ENCODE assay signal across 8 cellular contexts in genomic region chr7:514651-515598, GRCh38. TPM values are rescaled to one million over a fixed set of nuclear protein-coding genes. Genes with fewer than 3 reads are reported as not detected.
DNase-seq lines count a peak whose midpoint lies in the region; ATAC-seq, FAIRE-seq and TF ChIP-seq lines count a peak whose summit lies in the region.

No MANE protein-coding gene starts in this region.

- H3K14ac ChIP-seq in H1 (ENCODE audit: insufficient read length), result no peak overlapping the region

- H3K27me3 Mint-ChIP-seq in Caco-2 (ENCODE audit: insufficient read depth, unreplicated experiment) (no peaks in the 10 kb centered on the region), neural progenitor cell (ENCODE audit: insufficient read depth, low read depth) (peaks cover 36% of the 10 kb centered on the region)

- peak overlapping the region; percentile 66 to 89 for H3K4me2 ChIP-seq in H1 (ENCODE audit: insufficient read depth in 1 of 2, low read depth in 2 of 2, low read length in 2 of 2)
- peak overlapping the region; percentile 97 for H3K4me2 ChIP-seq in neural progenitor cell

- peak overlapping the region in 1 of 4 experiments; percentile 8; a peak in 1 of 7 replicates for H3K9ac ChIP-seq in H1 (replicated peaks in 1 of 4; ENCODE audit: extremely low read depth in 1 of 4, low read depth in 3 of 4, low read length in 3 of 4)
- no peak overlapping the region for H3K9ac ChIP-seq in neural progenitor cell

- TF ChIP-seq RAD21 in H1 (IDR thresholded peaks at IDR 0.05 in 1 of 2, conservative IDR thresholded peaks at IDR 0.05 in 1 of 2; ENCODE audit: low read depth in 2 of 2, low read length in 2 of 2), result no peak

- BruUV-seq in Caco-2 (replicated peaks; lab: Mats Ljungman, UMichigan), result no TSS peak

- H4K20me1 ChIP-seq in H1 (replicated peaks in 1 of 2; ENCODE audit: control insufficient read depth in 1 of 2, insufficient read depth in 2 of 2, low read length in 2 of 2) (peaks cover 7 to 11% of the 10 kb centered on the region in 2 experiments), neural progenitor cell (ENCODE audit: low read depth) (peaks cover 20% of the 10 kb centered on the region)

- peak; percentile 70 for FAIRE-seq in H1 (lab: Jason Lieb, UNC)
- FAIRE-seq in D721Med (lab: Jason Lieb, UNC), result no peak

- H3K27me3 ChIP-seq in Caco-2 (replicated peaks; ENCODE audit: control insufficient read depth, insufficient read depth, low read length) (no peaks in the 10 kb centered on the region), H1 (replicated peaks in 1 of 4; ENCODE audit: control insufficient read depth in 3 of 4, extremely low read depth in 1 of 4, insufficient read depth in 3 of 4, low read length in 3 of 4) (peaks cover 0 to 3% (median 0%) of the 10 kb centered on the region in 4 experiments; a peak in 1 of 7 replicates), neural progenitor cell (peaks cover 47% of the 10 kb centered on the region), left lung (peaks cover 0 to 48% of the 10 kb centered on the region in 2 donors)

- DNase-seq in Caco-2 (no peak), NCI-H146 treated with DMSO at 0.1 percent for 48 hours (lab: John Stamatoyannopoulos, UW; ENCODE audit: unreplicated experiment) (peak; percentile 45), H1 (ENCODE audit: low read depth in 1 of 2, low spot score in 2 of 2) (peak in 1 of 2 experiments; percentile 88), neural progenitor cell (ENCODE audit: low spot score) (peak; percentile 77), left lung (no peak), glomerular visceral epithelial cell (ENCODE audit: extremely low spot score) (no peak), D721Med (ENCODE audit: insufficient read length, low spot score) (no peak)

- peak overlapping the region; percentile 55 for H4K5ac ChIP-seq in H1 (ENCODE audit: insufficient read length, low read depth, low read length)

- H2BK12ac ChIP-seq in H1 (ENCODE audit: low read depth, low read length), result peak overlapping the region; percentile 39

- H3K4me1 ChIP-seq in Caco-2 (peaks cover 18% of the 10 kb centered on the region; the same call in 1 of the 2 replicates), H1 (replicated peaks in 1 of 4; ENCODE audit: control insufficient read depth in 3 of 4, insufficient read depth in 4 of 4, low read length in 3 of 4) (peaks cover 6 to 35% (median 15%) of the 10 kb centered on the region in 4 experiments), neural progenitor cell (peaks cover 31% of the 10 kb centered on the region), left lung (peaks cover 5 to 40% of the 10 kb centered on the region in 2 donors)

- peak overlapping the region; percentile 96 for H3K18ac ChIP-seq in H1 (ENCODE audit: extremely low read depth, low read length)

- CTCF ChIA-PET in Caco-2 (lab: Charles Lee) (interaction anchor here (0.5 kb wide), 2 partner anchors 9 to 1727 kb away, joined by 3 to 4 read pairs; partner anchors contain the start of genes MRM2 and NUDT1), H1 (lab: Charles Lee; ENCODE audit: partially characterized antibody) (interaction anchor here (0.7 to 2.0 kb wide), 12 partner anchors 9 to 329 kb away, joined by 3 to 7 read pairs (median 4); no protein-coding TSS in a partner anchor)

- H2BK20ac ChIP-seq in H1 (ENCODE audit: low read length), result peak overlapping the region; percentile 37; the same call in 1 of the 2 replicates

- intact Hi-C loops in Caco-2 (cut with micrococcal nuclease; ENCODE audit: unreplicated experiment) (loop anchor here (5.0 kb wide), 2 partner anchors 78 to 143 kb away; no protein-coding TSS in a partner anchor), left lung (cut with DNase I) (no loop called here)

- H3K79me1 ChIP-seq in H1 (ENCODE audit: low read depth, low read length), result no peaks in the 10 kb centered on the region; the same call in 1 of the 2 replicates

- no peak for ATAC-seq in left lung
- ATAC-seq in HG03457 (IDR thresholded peaks at IDR 0.05; ENCODE audit: unreplicated experiment), result no peak

- H3K56ac ChIP-seq in H1 (replicated peaks; ENCODE audit: insufficient read length, low read depth, low read length), result no peak overlapping the region

- H3K9me3 ChIP-seq in Caco-2 (no peaks in the 10 kb centered on the region), H1 (ENCODE audit: insufficient read depth in 2 of 2, low read depth in 1 of 2, low read length in 1 of 2) (no peaks in the 10 kb centered on the region), neural progenitor cell (ENCODE audit: low read depth) (no peaks in the 10 kb centered on the region), left lung (no peaks in the 10 kb centered on the region)

- no peak for TF ChIP-seq EP300 in H1 (IDR thresholded peaks at IDR 0.05; ENCODE audit: borderline replicate concordance in 1 of 2, low read depth in 2 of 2, low read length in 2 of 2)

- no peak for TF ChIP-seq CTCF in Caco-2 (IDR thresholded peaks at IDR 0.05; ENCODE audit: insufficient read depth in 1 of 2, low read depth in 1 of 2, low read length in 1 of 2, severe bottlenecking in 1 of 2, unreplicated experiment in 1 of 2)
- no peak for TF ChIP-seq CTCF in H1 (IDR thresholded peaks at IDR 0.05; ENCODE audit: control extremely low read depth in 1 of 3, insufficient read depth in 1 of 3, low read depth in 1 of 3, low read length in 3 of 3)
- TF ChIP-seq CTCF in neural progenitor cell (IDR thresholded peaks at IDR 0.05), result no peak
- no peak for TF ChIP-seq CTCF in left lung (IDR thresholded peaks at IDR 0.05)
- TF ChIP-seq CTCF in D721Med (IDR thresholded peaks at IDR 0.05; ENCODE audit: insufficient read depth, missing control alignments), result no peak

- H3K79me2 ChIP-seq in H1 (ENCODE audit: control insufficient read depth in 1 of 2, insufficient read depth in 2 of 2, low read length in 2 of 2), result peaks cover 0 to 58% of the 10 kb centered on the region in 2 experiments; a peak in 3 of 4 replicates
- peaks cover 7% of the 10 kb centered on the region for H3K79me2 ChIP-seq in neural progenitor cell (ENCODE audit: low read depth)

- no peak overlapping the region for H3K23ac ChIP-seq in H1 (ENCODE audit: insufficient read length)

- H3K27ac Mint-ChIP-seq in Caco-2 (ENCODE audit: unreplicated experiment), result peak overlapping the region; percentile 66
- no peak overlapping the region for H3K27ac Mint-ChIP-seq in neural progenitor cell

- peak overlapping the region; percentile 81; the same call in 1 of the 2 replicates for H2BK15ac ChIP-seq in H1 (ENCODE audit: low read length)

- no peak for TF ChIP-seq POLR2A in H1 (IDR thresholded peaks at IDR 0.05; ENCODE audit: control extremely low read depth in 1 of 2, low read depth in 2 of 2, low read length in 2 of 2)

- H3K4me1 Mint-ChIP-seq in Caco-2 (ENCODE audit: low read depth, unreplicated experiment) (peaks cover 6% of the 10 kb centered on the region), neural progenitor cell (peaks cover 16% of the 10 kb centered on the region)

- H3K9me3 Mint-ChIP-seq in Caco-2 (ENCODE audit: unreplicated experiment) (no peaks in the 10 kb centered on the region), neural progenitor cell (no peaks in the 10 kb centered on the region)

- peak overlapping the region; percentile 58; the same call in 1 of the 2 replicates for H4K8ac ChIP-seq in H1 (ENCODE audit: extremely low read depth, insufficient read depth, low read length)

- peaks cover 41% of the 10 kb centered on the region for H3F3A ChIP-seq in neural progenitor cell (ENCODE audit: low read depth)

- POLR2A ChIA-PET in Caco-2 (lab: Charles Lee) (interaction anchor here (0.6 kb wide), 1 partner anchor 461 kb away, joined by 5 read pairs; no protein-coding TSS in a partner anchor), H1 (lab: Charles Lee; ENCODE audit: partially characterized antibody) (interaction anchor here (0.6 to 1.8 kb wide), 15 partner anchors 10 to 302 kb away, joined by 3 to 8 read pairs (median 5); no protein-coding TSS in a partner anchor)

- H2BK120ac ChIP-seq in H1 (replicated peaks; ENCODE audit: low read depth, low read length), result peak overlapping the region; percentile 7

- H2AFZ ChIP-seq in H1 (ENCODE audit: low read length), result no peak overlapping the region
- H2AFZ ChIP-seq in neural progenitor cell (replicated peaks), result no peak overlapping the region

- no peaks in the 10 kb centered on the region; the same call in 1 of the 2 replicates for H3K36me3 ChIP-seq in Caco-2 (ENCODE audit: control insufficient read depth, insufficient read depth, low read length)
- H3K36me3 ChIP-seq in H1 (ENCODE audit: control insufficient read depth in 2 of 4, insufficient read depth in 4 of 4, low read length in 3 of 4), result peaks cover 0 to 8% (median 3%) of the 10 kb centered on the region in 4 experiments; a peak in 4 of 8 replicates
- H3K36me3 ChIP-seq in neural progenitor cell, result no peaks in the 10 kb centered on the region
- H3K36me3 ChIP-seq in left lung, result peaks cover 0 to 18% of the 10 kb centered on the region in 2 donors

- peak overlapping the region; percentile 50 for H3K4ac ChIP-seq in H1 (replicated peaks; ENCODE audit: insufficient read length, low read depth, low read length)

- H3K23me2 ChIP-seq in H1 (ENCODE audit: low read depth, low read length), result peaks cover 7% of the 10 kb centered on the region; the same call in 1 of the 2 replicates

- H3K4me3 Mint-ChIP-seq in Caco-2 (ENCODE audit: unreplicated experiment) (no peak overlapping the region), neural progenitor cell (no peak overlapping the region)

- no peak overlapping the region for H3K4me3 ChIP-seq in Caco-2 (ENCODE audit: low read depth, low read length)
- H3K4me3 ChIP-seq in H1 (ENCODE audit: extremely low read depth in 1 of 4, insufficient read depth in 2 of 4, low read depth in 3 of 4, low read length in 4 of 4), result peak overlapping the region in 3 of 4 experiments; percentile 14 to 98 (median 26); a peak in 5 of 8 replicates
- H3K4me3 ChIP-seq in neural progenitor cell, result peak overlapping the region; percentile 15
- H3K4me3 ChIP-seq in left lung, result no peak overlapping the region

- H3K27ac ChIP-seq in H1 (ENCODE audit: low read depth, low read length) (peak overlapping the region; percentile 45; the same call in 1 of the 2 replicates), neural progenitor cell (no peak overlapping the region), left lung (no peak overlapping the region)

- H2AK5ac ChIP-seq in H1 (ENCODE audit: low read depth, low read length), result peak overlapping the region; percentile 44; the same call in 1 of the 2 replicates

- H4K91ac ChIP-seq in H1 (replicated peaks; ENCODE audit: insufficient read length, low read length), result peak overlapping the region; percentile 63

- H3K36me3 Mint-ChIP-seq in Caco-2 (ENCODE audit: insufficient read depth, unreplicated experiment) (peaks cover 47% of the 10 kb centered on the region), neural progenitor cell (no peaks in the 10 kb centered on the region)

- H2BK5ac ChIP-seq in H1 (ENCODE audit: low read depth, low read length), result peak overlapping the region; percentile 12; the same call in 1 of the 2 replicates

- 24% methylated on average over 25 of the region's 25 CpGs; no CpG with 5 or more reads in 1 of the 2 experiments for WGBS in H1 (ENCODE audit: extremely low coverage in 1 of 2, insufficient coverage in 1 of 2, insufficient read length in 1 of 2, insufficient replicate concordance in 2 of 2, low coverage in 1 of 2, low lambda C conversion rate in 2 of 2, missing lambda C conversion rate in 1 of 2), 2 experiments

RNA-seq across cellular contexts. Expression of gene PDGFA, which starts 4.7 kb away (rescaled TPM):
- total RNA-seq in Caco-2 (2022) (76.8 and 78.5 TPM in 2 replicates), neural progenitor cell (ENCODE audit: low replicate concordance) (9.8 and 13.7 TPM in 2 replicates), left lung (10 to 100 TPM; 29.1 to 69.4 TPM)
- total RNA-seq in H1 (2021; fragmentation: NEBNext Ultra II Directional; extraction: Animal tissue kit (Norgen Biotek cat#: 25700)), result 38.0 and 43.0 TPM in 2 replicates
- 21.1 and 22.3 TPM in 2 replicates for polyA plus RNA-seq in H1 (2011; rRNA removed)
- 18.1 TPM for polyA plus RNA-seq in H1 (2011; cell fraction: cytosol; rRNA removed)
- polyA plus RNA-seq in H1 (2011; cell fraction: nucleus; rRNA removed), result 42.6 TPM
- polyA plus RNA-seq in H1 (2012, experiment 1 of 2), result 42.0 to 59.5 TPM (median 51.8 TPM) in 4 replicates
- polyA plus RNA-seq in H1 (2012, experiment 2 of 2), result 33.3 TPM
- polyA plus RNA-seq in H1 (2013, experiment 1 of 2), result 34.8 TPM
- 38.8 TPM for polyA plus RNA-seq in H1 (2013, experiment 2 of 2)
- polyA minus RNA-seq in H1 (2011; rRNA and poly(A)+ RNA removed), result 46.5 and 53.1 TPM in 2 replicates
- polyA minus RNA-seq in H1 (2011; cell fraction: cytosol; rRNA and poly(A)+ RNA removed), result 78.2 TPM
- polyA minus RNA-seq in H1 (2011; cell fraction: nucleus; rRNA and poly(A)+ RNA removed), result 31.0 TPM

Comparison
In these comparisons a context has a peak if more than half of its experiments do, and no peak if none do; other contexts are left out.
1. DNase-seq: peak in NCI-H146 treated with DMSO at 0.1 percent for 48 hours (single experiment) and neural progenitor cell (single experiment); none in Caco-2 (0 of 2), left lung (0 of 2), glomerular visceral epithelial cell (single experiment) and D721Med (single experiment).
2. H3K4me3 ChIP-seq: peak in H1 (3 of 4) and neural progenitor cell (single experiment); none in Caco-2 (single experiment) and left lung (0 of 2).